25 cellular contexts compared by ENCODE assay signal in the genomic region with DNA sequence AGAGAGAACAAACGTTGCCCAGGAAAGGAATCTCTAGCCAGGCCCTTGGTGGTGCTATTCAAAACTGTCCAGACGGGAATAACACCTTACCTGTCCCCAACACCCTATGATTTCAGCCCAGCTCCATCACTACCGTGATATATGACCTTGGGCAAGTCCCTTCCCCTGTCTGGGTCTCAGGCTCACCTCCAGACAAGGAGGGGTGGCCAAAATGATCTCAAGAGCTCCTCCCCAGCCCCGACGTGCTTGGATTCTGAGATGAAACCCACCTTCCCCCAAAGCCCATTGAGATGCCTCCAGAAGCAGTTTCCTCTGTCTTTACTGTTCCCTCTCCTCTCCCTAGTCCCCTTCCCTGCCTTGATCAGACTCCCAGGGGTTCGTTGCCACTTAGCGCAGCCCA. TPM values are rescaled to one million over a fixed set of nuclear protein-coding genes. Genes with fewer than 3 reads are reported as not detected.
A peak's percentile ranks its signal among the peaks of the same experiment; 100 is the strongest.
DNase-seq lines count a peak whose midpoint lies in the region; ATAC-seq, FAIRE-seq and TF ChIP-seq lines count a peak whose summit lies in the region.
"Had no signal": no experiment of that assay in that cellular context is flagged by ENCODE, and none has a peak within 500 bp of the region (broad histone marks: within the 10 kb centered on the region; RNA-seq: fewer than 3 reads in every experiment).

No MANE protein-coding gene starts in this region.

- DNase-seq in astrocyte (ENCODE audit: low read depth) (no peak), lower lobe of right lung (no peak), MM.1S (no peak), dermis blood vessel endothelial cell (no peak), breast epithelium (ENCODE audit: low spot score in 2 of 2) (no peak)
- DNase-seq: activated naive CD8-positive, alpha-beta T cell treated with anti-CD3 and anti-CD28 coated beads for 36 hours; brain microvascular endothelial cell; Calu3; colonic mucosa; GOT3; naive thymus-derived CD4-positive, alpha-beta T cell; NCI-H1436; Peyer's patch had no signal

- no peak overlapping the region for H2AFZ ChIP-seq in astrocyte (ENCODE audit: low read depth, low read length)
- no peak overlapping the region for H2AFZ ChIP-seq in parathyroid adenoma
- H2AFZ ChIP-seq in MM.1S (ENCODE audit: low read length) = no peak overlapping the region

- no peaks in the 10 kb centered on the region for H3K9me2 ChIP-seq in MM.1S (replicated peaks; ENCODE audit: insufficient read depth, low read length)

- intact Hi-C loops in lower lobe of right lung (cut with DNase I) = no loop called here
- intact Hi-C loops in breast epithelium (cut with DNase I; ENCODE audit: low total_unique reads) = no loop called here

- H3K36me3 Mint-ChIP-seq in astrocyte (ENCODE audit: low read depth, unreplicated experiment) = peaks cover 4% of the 10 kb centered on the region
- H3K36me3 Mint-ChIP-seq: activated naive CD8-positive, alpha-beta T cell treated with anti-CD3 and anti-CD28 coated beads for 36 hours; memory B cell; stimulated activated memory B cell treated with anti-CD40 and anti-IgM and Interleukin-4, amounts not matched to agents 10 μg/mL and 1 μg/mL and 100 μg/mL, for 72 hours had no signal

- no peaks in the 10 kb centered on the region for H3F3A ChIP-seq in MM.1S (ENCODE audit: insufficient read depth, low read length)

- peaks cover 38% of the 10 kb centered on the region for H3K27me3 Mint-ChIP-seq in astrocyte (ENCODE audit: low read depth, unreplicated experiment)

- TF ChIP-seq POLR2A in breast epithelium (IDR thresholded peaks at IDR 0.05) = no peak

- H3K4me3 Mint-ChIP-seq in astrocyte (ENCODE audit: unreplicated experiment) = peak overlapping the region; percentile 76
- H3K4me3 Mint-ChIP-seq: activated naive CD8-positive, alpha-beta T cell treated with anti-CD3 and anti-CD28 coated beads for 36 hours; activated T-helper 17 cell treated with anti-CD3 and anti-CD28 coated beads, Interleukin-2, amount 50 U/mL, for 72 hours; memory B cell; stimulated activated memory B cell treated with anti-CD40 and anti-IgM and Interleukin-4, amounts not matched to agents 10 μg/mL and 1 μg/mL and 100 μg/mL, for 72 hours; T-helper 2 cell treated with Interferon-gamma antibody and Interleukin-4, amounts not matched to agents 5 μg/mL and 100 μg/mL, for 36 hours had no signal

- FAIRE-seq in astrocyte (lab: Jason Lieb, UNC) = no peak
- FAIRE-seq: endometrium had no signal

- H3K79me2 ChIP-seq in astrocyte (ENCODE audit: insufficient read depth, low read length) (no peaks in the 10 kb centered on the region), parathyroid adenoma (peaks cover 53% of the 10 kb centered on the region), MM.1S (ENCODE audit: low read length) (no peaks in the 10 kb centered on the region)

- H3K27me3 ChIP-seq in BLaER1 treated with 17β-estradiol and CSF1 and Interleukin-3, amounts not matched to agents 10 nM and 100 nM = peaks cover 18 to 30% (median 24%) of the 10 kb centered on the region in 11 experiments
- H3K27me3 ChIP-seq in astrocyte (ENCODE audit: insufficient read depth, low read length) (peaks cover 29% of the 10 kb centered on the region), lower lobe of right lung (ENCODE audit: low read depth) (peaks cover 63% of the 10 kb centered on the region), parathyroid adenoma (ENCODE audit: control insufficient read depth, insufficient read depth, low read length) (no peaks in the 10 kb centered on the region), MM.1S (replicated peaks; ENCODE audit: insufficient read depth, low read length) (peaks cover 71% of the 10 kb centered on the region), breast epithelium (peaks cover 0 to 61% of the 10 kb centered on the region in 2 donors)

- peaks cover 0 to 33% (median 15%) of the 10 kb centered on the region in 11 experiments; a peak in 14 of 22 replicates for H4K20me1 ChIP-seq in BLaER1 treated with 17β-estradiol and CSF1 and Interleukin-3, amounts not matched to agents 10 nM and 100 nM
- H4K20me1 ChIP-seq in astrocyte (ENCODE audit: insufficient read depth, low read length) (no peaks in the 10 kb centered on the region), MM.1S (ENCODE audit: insufficient read depth, low read length) (no peaks in the 10 kb centered on the region)

- peak overlapping the region; percentile 98 to 100 (median 100) for H3K4me2 ChIP-seq in BLaER1 treated with 17β-estradiol and CSF1 and Interleukin-3, amounts not matched to agents 10 nM and 100 nM
- H3K4me2 ChIP-seq in astrocyte (ENCODE audit: low read length) = peak overlapping the region; percentile 85
- peak overlapping the region; percentile 72 for H3K4me2 ChIP-seq in parathyroid adenoma (ENCODE audit: low read length)
- H3K4me2 ChIP-seq in MM.1S (ENCODE audit: low read depth, low read length) = no peak overlapping the region

- H3K27ac Mint-ChIP-seq in astrocyte (ENCODE audit: unreplicated experiment) = no peak overlapping the region
- H3K27ac Mint-ChIP-seq: activated naive CD8-positive, alpha-beta T cell treated with anti-CD3 and anti-CD28 coated beads for 36 hours; activated T-helper 17 cell treated with anti-CD3 and anti-CD28 coated beads, Interleukin-2, amount 50 U/mL, for 72 hours; memory B cell; stimulated activated memory B cell treated with anti-CD40 and anti-IgM and Interleukin-4, amounts not matched to agents 10 μg/mL and 1 μg/mL and 100 μg/mL, for 72 hours; T-helper 2 cell treated with Interferon-gamma antibody and Interleukin-4, amounts not matched to agents 5 μg/mL and 100 μg/mL, for 36 hours had no signal

- peak overlapping the region in 8 of 10 experiments; percentile 54 to 70 (median 64); a peak in 14 of 20 replicates for H3K4me3 ChIP-seq in BLaER1 treated with 17β-estradiol and CSF1 and Interleukin-3, amounts not matched to agents 10 nM and 100 nM
- H3K4me3 ChIP-seq in astrocyte (ENCODE audit: insufficient read depth, low read depth, low read length) (peak overlapping the region; percentile 55), lower lobe of right lung (peak overlapping the region; percentile 44), parathyroid adenoma (ENCODE audit: low read depth, low read length) (peak overlapping the region; percentile 55), MM.1S (ENCODE audit: low read length) (no peak overlapping the region), breast epithelium (peak overlapping the region in 1 of 3 donors; percentile 64)
- H3K4me3 ChIP-seq: colonic mucosa had no signal

- peaks cover 38 to 87% (median 74%) of the 10 kb centered on the region in 10 experiments for H3K4me1 ChIP-seq in BLaER1 treated with 17β-estradiol and CSF1 and Interleukin-3, amounts not matched to agents 10 nM and 100 nM
- H3K4me1 ChIP-seq in astrocyte (ENCODE audit: insufficient read depth, low read length) (peaks cover 23% of the 10 kb centered on the region), lower lobe of right lung (peaks cover 7% of the 10 kb centered on the region), parathyroid adenoma (peaks cover 42% of the 10 kb centered on the region), MM.1S (ENCODE audit: low read length) (no peaks in the 10 kb centered on the region), breast epithelium (peaks cover 0 to 7% of the 10 kb centered on the region in 2 donors)

- no peaks in the 10 kb centered on the region for H3K36me3 ChIP-seq in BLaER1 treated with 17β-estradiol and CSF1 and Interleukin-3, amounts not matched to agents 10 nM and 100 nM
- H3K36me3 ChIP-seq in astrocyte (ENCODE audit: insufficient read depth, low read length) (no peaks in the 10 kb centered on the region), lower lobe of right lung (no peaks in the 10 kb centered on the region), parathyroid adenoma (ENCODE audit: control insufficient read depth, insufficient read depth, low read length) (no peaks in the 10 kb centered on the region), MM.1S (replicated peaks; ENCODE audit: insufficient read depth, low read length) (no peaks in the 10 kb centered on the region), breast epithelium (no peaks in the 10 kb centered on the region)
- H3K36me3 ChIP-seq: brain microvascular endothelial cell, colonic mucosa, Peyer's patch, tibial nerve had no signal

- no peaks in the 10 kb centered on the region for H3K9me3 ChIP-seq in BLaER1 treated with 17β-estradiol and CSF1 and Interleukin-3, amounts not matched to agents 10 nM and 100 nM (replicated peaks in 1 of 11)
- H3K9me3 ChIP-seq in astrocyte (ENCODE audit: insufficient read depth, low read depth, low read length) (no peaks in the 10 kb centered on the region), lower lobe of right lung (no peaks in the 10 kb centered on the region), parathyroid adenoma (ENCODE audit: control insufficient read depth, low read length) (no peaks in the 10 kb centered on the region), MM.1S (replicated peaks; ENCODE audit: insufficient read depth, low read length) (no peaks in the 10 kb centered on the region), breast epithelium (no peaks in the 10 kb centered on the region)
- H3K9me3 ChIP-seq: colonic mucosa, Peyer's patch, tibial nerve had no signal

- no peak overlapping the region for H3K27ac ChIP-seq in BLaER1 treated with 17β-estradiol and CSF1 and Interleukin-3, amounts not matched to agents 10 nM and 100 nM
- H3K27ac ChIP-seq in astrocyte (ENCODE audit: low read depth, low read length) (no peak overlapping the region), lower lobe of right lung (peak overlapping the region; percentile 31), parathyroid adenoma (peak overlapping the region; percentile 96), MM.1S (ENCODE audit: low read length) (no peak overlapping the region), breast epithelium (no peak overlapping the region)
- H3K27ac ChIP-seq: brain microvascular endothelial cell, colonic mucosa, skin epidermis, tibial nerve had no signal

- H3K9ac ChIP-seq in BLaER1 treated with 17β-estradiol and CSF1 and Interleukin-3, amounts not matched to agents 10 nM and 100 nM = peak overlapping the region in 4 of 11 experiments; percentile 66 to 73 (median 70); a peak in 4 of 22 replicates
- no peak overlapping the region for H3K9ac ChIP-seq in astrocyte (ENCODE audit: low read length)
- H3K9ac ChIP-seq in parathyroid adenoma = peak overlapping the region; percentile 71
- H3K9ac ChIP-seq in MM.1S (ENCODE audit: low read length) = no peak overlapping the region

- no peak for TF ChIP-seq CTCF in astrocyte (IDR thresholded peaks at IDR 0.05; ENCODE audit: insufficient read depth, low read depth, low read length)
- TF ChIP-seq CTCF in lower lobe of right lung (IDR thresholded peaks at IDR 0.05) = no peak
- TF ChIP-seq CTCF in parathyroid adenoma (IDR thresholded peaks at IDR 0.05) = no peak
- no peak for TF ChIP-seq CTCF in MM.1S (IDR thresholded peaks at IDR 0.05; ENCODE audit: low read length)
- TF ChIP-seq CTCF in breast epithelium (IDR thresholded peaks at IDR 0.05) = no peak

- peaks cover 27% of the 10 kb centered on the region for H3K4me1 Mint-ChIP-seq in astrocyte (ENCODE audit: low read depth, unreplicated experiment)
- H3K4me1 Mint-ChIP-seq: activated naive CD8-positive, alpha-beta T cell treated with anti-CD3 and anti-CD28 coated beads for 36 hours; activated T-helper 17 cell treated with anti-CD3 and anti-CD28 coated beads, Interleukin-2, amount 50 U/mL, for 72 hours had no signal

- ATAC-seq in lower lobe of right lung (no peak), HG02623 (IDR thresholded peaks at IDR 0.05; ENCODE audit: unreplicated experiment) (no peak)
- ATAC-seq: activated T-helper 17 cell treated with anti-CD3 and anti-CD28 coated beads, Interleukin-2, amount 50 U/mL, for 72 hours; naive thymus-derived CD4-positive, alpha-beta T cell; stimulated activated memory B cell treated with anti-CD40 and anti-IgM and Interleukin-4, amounts not matched to agents 10 μg/mL and 1 μg/mL and 100 μg/mL, for 72 hours had no signal

- H3K9me3 Mint-ChIP-seq in astrocyte (ENCODE audit: unreplicated experiment) = peaks cover 3% of the 10 kb centered on the region
- H3K9me3 Mint-ChIP-seq: activated naive CD8-positive, alpha-beta T cell treated with anti-CD3 and anti-CD28 coated beads for 36 hours; activated T-helper 17 cell treated with anti-CD3 and anti-CD28 coated beads, Interleukin-2, amount 50 U/mL, for 72 hours; memory B cell; stimulated activated memory B cell treated with anti-CD40 and anti-IgM and Interleukin-4, amounts not matched to agents 10 μg/mL and 1 μg/mL and 100 μg/mL, for 72 hours; T-helper 2 cell treated with Interferon-gamma antibody and Interleukin-4, amounts not matched to agents 5 μg/mL and 100 μg/mL, for 36 hours had no signal

RNA-seq across cellular contexts. Expression of a gene that starts 1.5 kb away (rescaled TPM):
- total RNA-seq in astrocyte = 1.9 and 2.3 TPM in 2 replicates
- 26.8 TPM for total RNA-seq in lower lobe of right lung
- under 0.01 and 0.05 TPM in 2 replicates for total RNA-seq in dermis blood vessel endothelial cell
- 1 to 10 TPM in 2 of 3 donors, under 1 TPM in 1; 0.59 to 2.3 (median 1.4) TPM for total RNA-seq in breast epithelium
- total RNA-seq: activated naive CD8-positive, alpha-beta T cell treated with anti-CD3 and anti-CD28 coated beads for 36 hours; activated T-helper 17 cell treated with anti-CD3 and anti-CD28 coated beads, Interleukin-2, amount 50 U/mL, for 72 hours; Calu3; naive thymus-derived CD4-positive, alpha-beta T cell; pulmonary artery endothelial cell had no signal

RNA-seq across cellular contexts. Expression of a gene that starts 52.8 kb away (rescaled TPM):
- total RNA-seq in astrocyte = not detected in 2 replicates
- not detected for total RNA-seq in lower lobe of right lung
- total RNA-seq in dermis blood vessel endothelial cell = not detected in 2 replicates
- not detected for total RNA-seq in breast epithelium
- total RNA-seq: activated naive CD8-positive, alpha-beta T cell treated with anti-CD3 and anti-CD28 coated beads for 36 hours; activated T-helper 17 cell treated with anti-CD3 and anti-CD28 coated beads, Interleukin-2, amount 50 U/mL, for 72 hours; Calu3; colonic mucosa; M059J; naive thymus-derived CD4-positive, alpha-beta T cell; Peyer's patch; pulmonary artery endothelial cell; tibial nerve had no signal

Comparison
In these comparisons a context has a peak if more than half of its experiments do, and no peak if none do; other contexts are left out.
1. H3K27ac ChIP-seq: peak in lower lobe of right lung (single experiment) and parathyroid adenoma (single experiment); none in BLaER1 treated with 17β-estradiol and CSF1 and Interleukin-3, amounts not matched to agents 10 nM and 100 nM (0 of 11), astrocyte (single experiment), MM.1S (single experiment) and breast epithelium (0 of 2).